Comparison of ENCODE assay signal across 24 cellular contexts in the genomic region with DNA sequence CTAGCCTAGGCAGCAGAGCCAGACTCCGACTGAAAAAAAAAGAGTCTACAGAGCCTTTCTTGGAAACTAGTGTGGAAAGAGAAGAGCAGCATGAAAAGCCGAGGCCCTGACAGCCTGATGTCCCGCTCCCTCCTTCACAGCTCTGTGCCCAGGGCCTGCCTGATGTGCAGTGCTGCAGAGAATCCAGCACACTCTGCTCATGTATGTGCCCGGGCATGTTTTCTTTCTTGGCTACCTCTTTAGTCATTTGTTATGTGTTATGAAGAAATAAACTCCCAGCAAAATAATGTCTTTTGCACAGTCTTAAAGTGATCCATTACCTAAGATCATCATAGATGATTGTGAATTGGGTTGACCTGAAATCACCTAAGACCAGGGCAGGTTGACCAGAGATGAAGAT.
DNase-seq lines count a peak whose midpoint lies in the region; ATAC-seq, FAIRE-seq and TF ChIP-seq lines count a peak whose summit lies in the region.
"Had no signal": no experiment of that assay in that cellular context is flagged by ENCODE, and none has a peak within 500 bp of the region (broad histone marks: within the 10 kb centered on the region; RNA-seq: fewer than 3 reads in every experiment).

No MANE protein-coding gene starts in this region.

- H3K36me3 Mint-ChIP-seq in mesothelial cell of epicardium, result no peaks in the 10 kb centered on the region

- intact Hi-C loops in head of caudate nucleus (cut with DNase I), result no loop called here

- H3K27me3 Mint-ChIP-seq in mesothelial cell of epicardium (ENCODE audit: low read depth), result no peaks in the 10 kb centered on the region
- H3K27me3 Mint-ChIP-seq: central memory CD8-positive, alpha-beta T cell; stimulated activated naive CD8-positive, alpha-beta T cell treated with anti-CD3 and anti-CD28 coated beads, Interleukin-15, Interleukin-2, amounts not matched to agents 100 ng/mL and 50 ng/mL, for 24 hours had no signal

- no peak for FAIRE-seq in GM19239 (lab: Jason Lieb, UNC)

- no peak for TF ChIP-seq CTCF in mesothelial cell of epicardium (IDR thresholded peaks at IDR 0.05; ENCODE audit: unreplicated experiment)

- in situ Hi-C loops in KBM-7 (cut with MboI; ENCODE audit: low pct_unique_long_range_greater_than_20kb, low sequenced_read_pairs), result no loop called here

- H3K9me3 Mint-ChIP-seq in mesothelial cell of epicardium, result peaks cover 3% of the 10 kb centered on the region
- H3K9me3 Mint-ChIP-seq: central memory CD8-positive, alpha-beta T cell; stimulated activated naive CD8-positive, alpha-beta T cell treated with anti-CD3 and anti-CD28 coated beads, Interleukin-15, Interleukin-2, amounts not matched to agents 100 ng/mL and 50 ng/mL, for 24 hours; T-helper 2 cell treated with Interferon-gamma antibody and Interleukin-4, amounts not matched to agents 5 μg/mL and 100 μg/mL, for 36 hours had no signal

- peak overlapping the region; percentile 66 for H3K27ac ChIP-seq in epithelial cell of prostate
- H3K27ac ChIP-seq: BLaER1, heart right ventricle, HL-60 had no signal

- no peak overlapping the region for H3K4me3 Mint-ChIP-seq in mesothelial cell of epicardium
- H3K4me3 Mint-ChIP-seq: central memory CD8-positive, alpha-beta T cell; stimulated activated naive CD8-positive, alpha-beta T cell treated with anti-CD3 and anti-CD28 coated beads, Interleukin-15, Interleukin-2, amounts not matched to agents 100 ng/mL and 50 ng/mL, for 24 hours; T-helper 2 cell treated with Interferon-gamma antibody and Interleukin-4, amounts not matched to agents 5 μg/mL and 100 μg/mL, for 36 hours had no signal

- peaks cover 41% of the 10 kb centered on the region for H3K4me1 Mint-ChIP-seq in mesothelial cell of epicardium
- H3K4me1 Mint-ChIP-seq: central memory CD8-positive, alpha-beta T cell had no signal

- peak overlapping the region; percentile 22 for H3K27ac Mint-ChIP-seq in mesothelial cell of epicardium
- H3K27ac Mint-ChIP-seq: stimulated activated naive CD8-positive, alpha-beta T cell treated with anti-CD3 and anti-CD28 coated beads, Interleukin-15, Interleukin-2, amounts not matched to agents 100 ng/mL and 50 ng/mL, for 24 hours; T-helper 2 cell treated with Interferon-gamma antibody and Interleukin-4, amounts not matched to agents 5 μg/mL and 100 μg/mL, for 36 hours had no signal

- DNase-seq in AG20443 (ENCODE audit: low spot score) (peak; percentile 43), KBM-7 (peak; percentile 8), epithelial cell of prostate (ENCODE audit: low read depth, low spot score) (peak; percentile 37), mesothelial cell of epicardium (ENCODE audit: low spot score in 2 of 2, unreplicated experiment in 2 of 2) (no peak), GM19239 (ENCODE audit: insufficient read length, low spot score) (no peak), head of caudate nucleus (no peak), inferior parietal cortex (ENCODE audit: extremely low spot score) (no peak)
- DNase-seq: activated CD4-positive, alpha-beta T cell treated with anti-CD3 and anti-CD28 coated beads for 4 hours; activated gamma-delta T cell treated with Interleukin-2 at 50 U/mL for 16 hours; activated T-cell treated with anti-CD3 and anti-CD28 coated beads, Interleukin-2, amount 50 U/mL, for 1 hour; COR-L47; dermis blood vessel endothelial cell; DND-41; heart right ventricle; NCI-H1694; NCI-H524 treated with DMSO at 0.1 percent for 48 hours; occipital lobe; SHP77 treated with DMSO at 0.1 percent for 48 hours had no signal

- no peak for ATAC-seq in HG03045 (IDR thresholded peaks at IDR 0.05; ENCODE audit: unreplicated experiment)
- ATAC-seq: heart right ventricle had no signal

Comparison
In these comparisons a context has a peak if more than half of its experiments do, and no peak if none do; other contexts are left out.
1. DNase-seq: peak in AG20443 (single experiment), KBM-7 (single experiment) and epithelial cell of prostate (single experiment); none in mesothelial cell of epicardium (0 of 2), GM19239 (single experiment), head of caudate nucleus (0 of 42) and inferior parietal cortex (single experiment).